In the genomic region with DNA sequence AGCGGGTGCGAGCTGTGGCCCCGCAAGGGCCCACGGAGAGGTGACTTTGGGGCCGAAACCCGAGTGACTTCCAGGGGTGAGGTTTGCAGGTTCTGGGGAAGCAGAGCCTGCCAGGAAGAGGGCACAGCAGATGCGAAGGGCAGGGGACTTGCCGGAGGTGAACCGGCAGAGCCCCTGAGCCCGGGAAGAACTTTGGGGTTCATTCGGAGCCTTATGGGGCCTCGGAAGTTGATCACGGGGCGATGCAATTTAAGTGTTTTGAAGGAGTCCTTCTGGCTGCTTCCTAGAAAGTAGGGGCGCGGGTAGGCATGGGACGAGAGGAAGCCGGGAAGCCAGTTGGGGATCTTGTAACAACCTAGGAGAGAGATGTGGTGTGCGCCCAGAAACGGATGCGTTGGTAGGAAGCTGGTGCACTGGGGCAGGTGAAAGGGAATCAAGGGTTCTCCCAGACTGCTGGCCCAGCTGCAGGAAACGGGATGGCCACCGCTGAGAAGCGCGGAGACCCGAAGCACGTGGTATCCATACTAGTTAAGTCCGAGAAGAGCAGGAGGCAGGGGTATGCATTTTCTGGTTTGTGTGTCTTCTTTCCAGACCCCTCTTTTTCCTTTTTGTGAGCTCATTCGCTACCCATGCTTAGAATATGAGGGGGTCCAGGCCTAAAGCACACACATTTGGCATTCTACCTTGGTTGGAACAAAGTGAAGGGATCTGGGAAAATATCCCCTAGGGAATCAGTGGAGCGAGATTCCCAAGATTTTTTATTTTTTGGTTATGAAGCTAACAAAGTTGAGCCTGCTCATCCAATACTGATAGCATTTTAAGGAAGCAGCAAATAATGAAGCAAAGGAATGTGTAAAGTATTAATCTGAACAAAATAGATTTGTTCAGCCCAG, we compare ENCODE assay signal across 8 cellular contexts. TPM values are rescaled to one million over a fixed set of nuclear protein-coding genes. Genes with fewer than 3 reads are reported as not detected.
DNase-seq lines count a peak whose midpoint lies in the region; ATAC-seq and TF ChIP-seq lines count a peak whose summit lies in the region.

No MANE protein-coding gene starts in this region.

- H3K4me1 Mint-ChIP-seq in central memory CD8-positive, alpha-beta T cell: peaks cover 34% of the 10 kb centered on the region
- peaks cover 51% of the 10 kb centered on the region for H3K4me1 Mint-ChIP-seq in stimulated activated memory B cell treated with anti-CD40 and anti-IgM and Interleukin-4, amounts not matched to agents 10 μg/mL and 1 μg/mL and 100 μg/mL, for 72 hours

- intact Hi-C loops in left lung (cut with DNase I): no loop called here

- TF ChIP-seq CTCF in left lung (IDR thresholded peaks at IDR 0.05): no peak

- H3K27ac ChIP-seq in SK-N-MC: no peak overlapping the region
- peak overlapping the region; percentile 49 to 94 for H3K27ac ChIP-seq in left lung

- peaks cover 5% of the 10 kb centered on the region for H3K9me3 Mint-ChIP-seq in central memory CD8-positive, alpha-beta T cell
- H3K9me3 Mint-ChIP-seq in stimulated activated memory B cell treated with anti-CD40 and anti-IgM and Interleukin-4, amounts not matched to agents 10 μg/mL and 1 μg/mL and 100 μg/mL, for 72 hours: peaks cover 4% of the 10 kb centered on the region

- peak overlapping the region; percentile 67 for H3K9ac ChIP-seq in SK-N-MC (ENCODE audit: insufficient read length)

- peak; percentile 10 for ATAC-seq in GM21360 (IDR thresholded peaks at IDR 0.05; ENCODE audit: unreplicated experiment)
- ATAC-seq in central memory CD8-positive, alpha-beta T cell (replicated peaks; ENCODE audit: extremely low read depth, poor library complexity, severe bottlenecking): peak; percentile 2
- ATAC-seq in left lung: peak; percentile 3
- peak; percentile 3 for ATAC-seq in stimulated activated memory B cell treated with anti-CD40 and anti-IgM and Interleukin-4, amounts not matched to agents 10 μg/mL and 1 μg/mL and 100 μg/mL, for 72 hours

- peaks cover 11% of the 10 kb centered on the region for H3K27me3 Mint-ChIP-seq in central memory CD8-positive, alpha-beta T cell
- peaks cover 11% of the 10 kb centered on the region for H3K27me3 Mint-ChIP-seq in stimulated activated memory B cell treated with anti-CD40 and anti-IgM and Interleukin-4, amounts not matched to agents 10 μg/mL and 1 μg/mL and 100 μg/mL, for 72 hours

- H3K9me3 ChIP-seq in SK-N-MC (ENCODE audit: low read depth, low read length) (no peaks in the 10 kb centered on the region), left lung (no peaks in the 10 kb centered on the region)

- H3K4me3 Mint-ChIP-seq in central memory CD8-positive, alpha-beta T cell: peak overlapping the region; percentile 84
- H3K4me3 Mint-ChIP-seq in stimulated activated memory B cell treated with anti-CD40 and anti-IgM and Interleukin-4, amounts not matched to agents 10 μg/mL and 1 μg/mL and 100 μg/mL, for 72 hours: peak overlapping the region; percentile 84

- H3K4me3 ChIP-seq in SK-N-MC: peak overlapping the region; percentile 96
- H3K4me3 ChIP-seq in left lung: peak overlapping the region; percentile 85 to 96

- peak overlapping the region; percentile 95 for H3K27ac Mint-ChIP-seq in central memory CD8-positive, alpha-beta T cell (ENCODE audit: low read depth)
- peak overlapping the region; percentile 86 for H3K27ac Mint-ChIP-seq in stimulated activated memory B cell treated with anti-CD40 and anti-IgM and Interleukin-4, amounts not matched to agents 10 μg/mL and 1 μg/mL and 100 μg/mL, for 72 hours

- H3K36me3 Mint-ChIP-seq in central memory CD8-positive, alpha-beta T cell (ENCODE audit: insufficient read depth): peaks cover 4% of the 10 kb centered on the region
- peaks cover 25% of the 10 kb centered on the region for H3K36me3 Mint-ChIP-seq in stimulated activated memory B cell treated with anti-CD40 and anti-IgM and Interleukin-4, amounts not matched to agents 10 μg/mL and 1 μg/mL and 100 μg/mL, for 72 hours

- DNase-seq in DMS53 (lab: John Stamatoyannopoulos, UW) (peak; percentile 86), HuH-7 (ENCODE audit: low spot score) (peak; percentile 52), SK-N-MC (ENCODE audit: low read depth, low spot score) (no peak), left lung (peak in 1 of 2 donors; percentile 35), DMS114 treated with DMSO at 0.1 percent for 48 hours (lab: John Stamatoyannopoulos, UW; ENCODE audit: unreplicated experiment) (no peak)
- DNase-seq in central memory CD8-positive, alpha-beta T cell (ENCODE audit: low spot score in 2 of 2): no peak

- H3K27me3 ChIP-seq in left lung: peaks cover 0 to 9% of the 10 kb centered on the region in 2 donors

- peaks cover 0 to 21% of the 10 kb centered on the region in 2 donors for H3K4me1 ChIP-seq in left lung

- H3K36me3 ChIP-seq in SK-N-MC (ENCODE audit: insufficient read depth, low read length) (peaks cover 26% of the 10 kb centered on the region), left lung (peaks cover 0 to 13% of the 10 kb centered on the region in 2 donors)

RNA-seq across cellular contexts. Expression of gene SCLY, which starts 0.8 kb away (rescaled TPM):
- total RNA-seq in left lung: 10 to 100 TPM; 10.9 to 20.9 TPM

RNA-seq across cellular contexts. Expression of gene ESPNL, which starts 38.6 kb away (rescaled TPM):
- total RNA-seq in left lung: under 1 TPM; 0.55 to 0.67 TPM

Comparison
In these comparisons a context has a peak if more than half of its experiments do, and no peak if none do; other contexts are left out.
1. DNase-seq: peak in DMS53 (single experiment) and HuH-7 (single experiment); none in SK-N-MC (single experiment), central memory CD8-positive, alpha-beta T cell (0 of 2) and DMS114 treated with DMSO at 0.1 percent for 48 hours (single experiment).
2. Peak in every context shown above with its lines, with median percentiles within 50 percentile points of each other: ATAC-seq.